9 cellular contexts compared by ENCODE assay signal in the genomic region with DNA sequence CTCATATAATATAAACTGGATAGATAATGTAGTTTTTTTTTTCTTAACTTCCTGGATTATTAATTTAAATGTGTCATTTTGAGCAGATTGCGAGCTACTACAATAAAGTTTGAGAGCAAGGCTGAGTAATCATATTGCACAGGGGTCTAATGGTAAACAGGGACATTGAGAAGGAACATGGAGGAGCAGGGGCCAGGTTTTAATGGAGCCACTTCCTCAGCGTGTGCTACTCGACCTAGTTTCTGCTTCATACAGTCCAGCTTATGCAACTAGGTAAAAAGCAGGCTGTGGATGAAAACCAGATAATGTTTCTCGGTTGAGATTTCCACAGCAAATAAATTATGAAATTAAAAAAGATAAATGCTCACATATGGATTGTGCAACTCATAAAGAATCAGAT.
"Had no signal": no experiment of that assay in that cellular context is flagged by ENCODE, and none has a peak within 500 bp of the region (broad histone marks: within the 10 kb centered on the region; RNA-seq: fewer than 3 reads in every experiment).

No MANE protein-coding gene starts in this region.

- H3K27ac Mint-ChIP-seq: HFFc6 had no signal

- H3K9me3 Mint-ChIP-seq: HFFc6 had no signal

- H3K9me3 ChIP-seq: HAP-1 had no signal

- H3K27ac ChIP-seq: GM23248, HL-60 had no signal

- H3K9ac ChIP-seq: GM23248 had no signal

- H3K36me3 ChIP-seq: HAP-1 had no signal

- H3K4me3 ChIP-seq: GM23248, HAP-1, K562 had no signal

- H3K4me1 ChIP-seq: HAP-1 had no signal

- DNase-seq: GM23248, GOT3, H7, HFFc6 had no signal

- H3K4me3 Mint-ChIP-seq: HFFc6 had no signal

- ATAC-seq: HCT116, HepG2, K562 had no signal

- H2AFZ ChIP-seq: GM23248 had no signal
